In genomic region chr2:151826737-151827157, GRCh38 we compare ENCODE assay signal across 9 cellular contexts. TPM values are rescaled to one million over a fixed set of nuclear protein-coding genes. Genes with fewer than 3 reads are reported as not detected.
DNase-seq lines count a peak whose midpoint lies in the region; ATAC-seq, FAIRE-seq and TF ChIP-seq lines count a peak whose summit lies in the region.
"Had no signal": no experiment of that assay in that cellular context is flagged by ENCODE, and none has a peak within 500 bp of the region (broad histone marks: within the 10 kb centered on the region; RNA-seq: fewer than 3 reads in every experiment).

No MANE protein-coding gene starts in this region.

- no peak overlapping the region for H4K91ac ChIP-seq in H1 (replicated peaks; ENCODE audit: insufficient read length, low read length)

- no peak overlapping the region for H2BK15ac ChIP-seq in H1 (ENCODE audit: low read length)

- H3K9ac ChIP-seq in PC-3 (ENCODE audit: low read length) (peak overlapping the region; percentile 96; the same call in 1 of the 2 replicates), H1 (replicated peaks in 1 of 4; ENCODE audit: extremely low read depth in 1 of 4, low read depth in 3 of 4, low read length in 3 of 4) (0 out of 7 replicates have a peak overlapping the region, but pooled peaks of 1 of the 4 experiments have one; percentile 8)

- H3K4me2 ChIP-seq in PC-3 (ENCODE audit: low read length) (peak overlapping the region; percentile 89), H1 (ENCODE audit: insufficient read depth in 1 of 2, low read depth in 2 of 2, low read length in 2 of 2) (peak overlapping the region; percentile 72 to 89)

- no peak for TF ChIP-seq EP300 in H1 (IDR thresholded peaks at IDR 0.05; ENCODE audit: borderline replicate concordance in 1 of 2, low read depth in 2 of 2, low read length in 2 of 2)

- H3K79me2 ChIP-seq in PC-3 (ENCODE audit: low read length) (peaks cover 62% of the 10 kb centered on the region), H1 (ENCODE audit: control insufficient read depth in 1 of 2, insufficient read depth in 2 of 2, low read length in 2 of 2) (peaks cover 22 to 62% of the 10 kb centered on the region in 2 experiments)

- H3K36me3 ChIP-seq in PC-3 (ENCODE audit: low read depth, low read length) (no peaks in the 10 kb centered on the region), H1 (ENCODE audit: control insufficient read depth in 2 of 4, insufficient read depth in 4 of 4, low read length in 3 of 4) (no peaks in the 10 kb centered on the region)

- H3K4ac ChIP-seq in H1 (replicated peaks; ENCODE audit: insufficient read length, low read depth, low read length), result no peak overlapping the region

- H3K27ac Mint-ChIP-seq in osteocyte (ENCODE audit: unreplicated experiment), result no peak overlapping the region

- peak overlapping the region; percentile 99 for H3K4me3 ChIP-seq in PC-3 (ENCODE audit: low read length)
- peak overlapping the region; percentile 11 to 98 (median 90); a peak in 7 of 8 replicates for H3K4me3 ChIP-seq in H1 (ENCODE audit: extremely low read depth in 1 of 4, insufficient read depth in 2 of 4, low read depth in 3 of 4, low read length in 4 of 4)

- H3K79me1 ChIP-seq in H1 (ENCODE audit: low read depth, low read length), result no peaks in the 10 kb centered on the region

- ATAC-seq in PC-3, result no peak
- ATAC-seq in GM19397 (IDR thresholded peaks at IDR 0.05; ENCODE audit: unreplicated experiment), result no peak

- H3K4me1 ChIP-seq in PC-3 (ENCODE audit: insufficient read depth, low read length) (peaks cover 8% of the 10 kb centered on the region; the same call in 1 of the 2 replicates), H1 (replicated peaks in 1 of 4; ENCODE audit: control insufficient read depth in 3 of 4, insufficient read depth in 4 of 4, low read length in 3 of 4) (peaks cover 0 to 17% (median 9%) of the 10 kb centered on the region in 4 experiments; a peak in 5 of 7 replicates)

- no peaks in the 10 kb centered on the region for H3K27me3 Mint-ChIP-seq in osteocyte (ENCODE audit: unreplicated experiment)

- no peak for TF ChIP-seq POLR2A in H1 (IDR thresholded peaks at IDR 0.05; ENCODE audit: control extremely low read depth in 1 of 2, low read depth in 2 of 2, low read length in 2 of 2)

- TF ChIP-seq RAD21 in H1 (IDR thresholded peaks at IDR 0.05 in 1 of 2, conservative IDR thresholded peaks at IDR 0.05 in 1 of 2; ENCODE audit: low read depth in 2 of 2, low read length in 2 of 2), result no peak

- H3K9me2 ChIP-seq in PC-3 (replicated peaks; ENCODE audit: low read length), result no peaks in the 10 kb centered on the region

- no peak overlapping the region for H2BK120ac ChIP-seq in H1 (replicated peaks; ENCODE audit: low read depth, low read length)

- H3K36me3 Mint-ChIP-seq in osteocyte (ENCODE audit: unreplicated experiment), result no peaks in the 10 kb centered on the region

- peaks cover 38% of the 10 kb centered on the region for H3K4me1 Mint-ChIP-seq in osteocyte (ENCODE audit: unreplicated experiment)

- peaks cover 22% of the 10 kb centered on the region; the same call in 1 of the 2 replicates for H4K20me1 ChIP-seq in PC-3 (ENCODE audit: low read length)
- H4K20me1 ChIP-seq in H1 (replicated peaks in 1 of 2; ENCODE audit: control insufficient read depth in 1 of 2, insufficient read depth in 2 of 2, low read length in 2 of 2), result peaks cover 8 to 10% of the 10 kb centered on the region in 2 experiments

- no peaks in the 10 kb centered on the region for H3K9me3 Mint-ChIP-seq in osteocyte (ENCODE audit: unreplicated experiment)

- CTCF ChIA-PET in PC-3 (lab: Charles Lee) (no interaction called here), H1 (lab: Charles Lee; ENCODE audit: partially characterized antibody) (interaction anchor here (0.6 to 1.7 kb wide), 5 partner anchors 14 to 199 kb away, joined by 3 to 7 read pairs (median 4); no protein-coding TSS in a partner anchor)

- FAIRE-seq in H1 (lab: Jason Lieb, UNC), result no peak
- FAIRE-seq: A204.1 had no signal

- no peak for TF ChIP-seq CTCF in PC-3 (conservative IDR thresholded peaks at IDR 0.05; ENCODE audit: low read depth, low read length)
- TF ChIP-seq CTCF in H1 (IDR thresholded peaks at IDR 0.05; ENCODE audit: control extremely low read depth in 1 of 3, insufficient read depth in 1 of 3, low read depth in 1 of 3, low read length in 3 of 3), result no peak
- TF ChIP-seq CTCF in osteocyte (IDR thresholded peaks at IDR 0.05), result no peak

- no peak overlapping the region for H2BK20ac ChIP-seq in H1 (ENCODE audit: low read length)

- 72% methylated on average over 6 of the region's 6 CpGs; no CpG with 5 or more reads in 1 of the 2 experiments for WGBS in H1 (ENCODE audit: extremely low coverage in 1 of 2, insufficient coverage in 1 of 2, insufficient read length in 1 of 2, insufficient replicate concordance in 2 of 2, low coverage in 1 of 2, low lambda C conversion rate in 2 of 2, missing lambda C conversion rate in 1 of 2), 2 experiments

- H2BK5ac ChIP-seq in H1 (ENCODE audit: low read depth, low read length), result no peak overlapping the region

- DNase-seq in DMS53 (lab: John Stamatoyannopoulos, UW) (peak; percentile 0), DMS53 treated with DMSO at 0.1 percent for 48 hours (lab: John Stamatoyannopoulos, UW; ENCODE audit: unreplicated experiment) (no peak), PC-3 (peak; percentile 19), H1 (ENCODE audit: low read depth in 1 of 2, low spot score in 2 of 2) (no peak), osteocyte (ENCODE audit: extremely low spot score, unreplicated experiment) (no peak), NCI-H1436 (lab: John Stamatoyannopoulos, UW) (no peak), OCI-M2 (lab: John Stamatoyannopoulos, UW; ENCODE audit: unreplicated experiment) (no peak)

- no peak overlapping the region for H3K56ac ChIP-seq in H1 (replicated peaks; ENCODE audit: insufficient read length, low read depth, low read length)

- POLR2A ChIA-PET in PC-3 (lab: Charles Lee; ENCODE audit: unreplicated experiment), result interaction anchor here (0.6 kb wide), 1 partner anchor 53 kb away, joined by 4 read pairs; no protein-coding TSS in a partner anchor
- POLR2A ChIA-PET in H1 (lab: Charles Lee; ENCODE audit: partially characterized antibody), result interaction anchor here (0.6 to 3.0 kb wide), 4 partner anchors 9 to 453 kb away, joined by 3 to 21 read pairs (median 5); no protein-coding TSS in a partner anchor

- no peak overlapping the region for H2AK5ac ChIP-seq in H1 (ENCODE audit: low read depth, low read length)

- H3K18ac ChIP-seq in H1 (ENCODE audit: extremely low read depth, low read length), result no peak overlapping the region

- H3K23me2 ChIP-seq in H1 (ENCODE audit: low read depth, low read length), result no peaks in the 10 kb centered on the region; the same call in 1 of the 2 replicates

- no peak overlapping the region for H2AFZ ChIP-seq in PC-3 (ENCODE audit: low read length)
- H2AFZ ChIP-seq in H1 (ENCODE audit: low read length), result no peak overlapping the region

- H3K27me3 ChIP-seq in PC-3 (ENCODE audit: low read length) (no peaks in the 10 kb centered on the region), H1 (replicated peaks in 1 of 4; ENCODE audit: control insufficient read depth in 3 of 4, extremely low read depth in 1 of 4, insufficient read depth in 3 of 4, low read length in 3 of 4) (no peaks in the 10 kb centered on the region)

- no peak overlapping the region for H3K14ac ChIP-seq in H1 (ENCODE audit: insufficient read length)

- H3K4me3 Mint-ChIP-seq in osteocyte (ENCODE audit: unreplicated experiment), result peak overlapping the region; percentile 92

- H2BK12ac ChIP-seq in H1 (ENCODE audit: low read depth, low read length), result no peak overlapping the region

- H3K27ac ChIP-seq in PC-3 (ENCODE audit: low read length) (no peak overlapping the region), H1 (ENCODE audit: low read depth, low read length) (no peak overlapping the region)

- H3K23ac ChIP-seq in H1 (ENCODE audit: insufficient read length), result no peak overlapping the region

- no peak overlapping the region for H4K8ac ChIP-seq in H1 (ENCODE audit: extremely low read depth, insufficient read depth, low read length)

- no peak overlapping the region for H4K5ac ChIP-seq in H1 (ENCODE audit: insufficient read length, low read depth, low read length)

- BruUV-seq in PC-3 (replicated peaks; lab: Mats Ljungman, UMichigan), result no TSS peak

- intact Hi-C loops in PC-3 (cut with micrococcal nuclease), result loop anchor here (5.0 kb wide), 1 partner anchor 54 kb away; no protein-coding TSS in a partner anchor

- no peaks in the 10 kb centered on the region for H3F3A ChIP-seq in PC-3 (ENCODE audit: low read length, unreplicated experiment)

- no peaks in the 10 kb centered on the region for H3K9me3 ChIP-seq in PC-3 (ENCODE audit: low read length)
- no peaks in the 10 kb centered on the region for H3K9me3 ChIP-seq in H1 (ENCODE audit: insufficient read depth in 2 of 2, low read depth in 1 of 2, low read length in 1 of 2)

TF ChIP-seq in H1, 55 proteins besides CTCF, POLR2A, EP300 and RAD21 (continues in another document):
- TF ChIP-seq MAFK (IDR thresholded peaks at IDR 0.05; ENCODE audit: low read depth, low read length), result no peak
- no peak for TF ChIP-seq SIN3A (conservative IDR thresholded peaks at IDR 0.05 in 1 of 2, IDR thresholded peaks at IDR 0.05 in 1 of 2; ENCODE audit: low read depth in 1 of 2, low read length in 2 of 2)
- TF ChIP-seq, protein P1, sequence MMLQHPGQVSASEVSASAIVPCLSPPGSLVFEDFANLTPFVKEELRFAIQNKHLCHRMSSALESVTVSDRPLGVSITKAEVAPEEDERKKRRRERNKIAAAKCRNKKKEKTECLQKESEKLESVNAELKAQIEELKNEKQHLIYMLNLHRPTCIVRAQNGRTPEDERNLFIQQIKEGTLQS (IDR thresholded peaks at IDR 0.05; ENCODE audit: insufficient read depth, low read depth, low read length), result no peak
- no peak for TF ChIP-seq CEBPB (IDR thresholded peaks at IDR 0.05; ENCODE audit: low read depth, low read length)
- TF ChIP-seq TEAD4 (IDR thresholded peaks at IDR 0.05; ENCODE audit: low read depth, low read length), result no peak
- no peak for TF ChIP-seq GTF2F1 (IDR thresholded peaks at IDR 0.05; ENCODE audit: borderline replicate concordance, low read depth, low read length)

RNA-seq across cellular contexts. Expression of gene ARL5A, which starts 1.5 kb away (rescaled TPM):
- total RNA-seq in PC-3 (2014; rRNA removed) (45.6 and 53.0 TPM in 2 replicates), osteocyte (41.6 and 46.5 TPM in 2 replicates)
- total RNA-seq in H1 (2021; fragmentation: NEBNext Ultra II Directional; extraction: Animal tissue kit (Norgen Biotek cat#: 25700)), result 74.8 and 86.3 TPM in 2 replicates
- polyA plus RNA-seq in H1 (2011; rRNA removed), result 12.6 and 14.0 TPM in 2 replicates
- 23.1 TPM for polyA plus RNA-seq in H1 (2011; cell fraction: cytosol; rRNA removed)
- 16.5 TPM for polyA plus RNA-seq in H1 (2011; cell fraction: nucleus; rRNA removed)
- 24.4 to 46.2 TPM (median 26.6 TPM) in 4 replicates for polyA plus RNA-seq in H1 (2012, experiment 1 of 2)
- polyA plus RNA-seq in H1 (2012, experiment 2 of 2), result 4.0 TPM
- polyA plus RNA-seq in H1 (2013, experiment 1 of 2), result 49.2 TPM
- 50.5 TPM for polyA plus RNA-seq in H1 (2013, experiment 2 of 2)
- polyA minus RNA-seq in H1 (2011; rRNA and poly(A)+ RNA removed), result 30.4 and 55.5 TPM in 2 replicates
- 21.1 TPM for polyA minus RNA-seq in H1 (2011; cell fraction: cytosol; rRNA and poly(A)+ RNA removed)
- polyA minus RNA-seq in H1 (2011; cell fraction: nucleus; rRNA and poly(A)+ RNA removed), result 64.5 TPM

Comparison
In these comparisons a context has a peak if more than half of its experiments do, and no peak if none do; other contexts are left out.
1. DNase-seq: peak in DMS53 (single experiment) and PC-3 (single experiment); none in DMS53 treated with DMSO at 0.1 percent for 48 hours (single experiment), H1 (0 of 2), osteocyte (single experiment), NCI-H1436 (single experiment) and OCI-M2 (single experiment).